1 cellular context compared by ENCODE assay signal in the genomic region with DNA sequence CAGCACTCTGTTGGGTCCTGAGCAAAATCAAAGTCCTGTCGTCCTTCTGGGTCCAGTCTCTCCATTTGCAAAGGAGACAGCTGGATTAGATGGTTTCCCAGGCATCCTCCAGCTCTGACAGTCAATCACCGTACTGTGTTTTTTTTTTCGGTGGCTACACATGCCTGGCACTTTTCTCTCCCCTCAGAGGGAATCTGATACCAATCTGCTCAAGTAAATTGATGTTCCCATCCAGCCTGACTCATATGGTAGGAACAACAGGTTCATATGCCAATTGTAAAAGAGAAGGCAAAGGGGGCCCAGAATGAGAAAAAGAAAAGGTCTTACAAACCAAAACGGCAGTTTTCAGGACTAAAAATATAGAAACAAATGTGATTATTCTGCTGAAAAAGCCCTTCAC.
TF ChIP-seq lines count a peak whose summit lies in the region.

No MANE protein-coding gene starts in this region.

TF ChIP-seq in H1, 55 proteins besides CTCF, POLR2A, EP300 and RAD21:
- no peak for TF ChIP-seq CHD7 (IDR thresholded peaks at IDR 0.05; ENCODE audit: insufficient replicate concordance, low read length)
- no peak for TF ChIP-seq CBX5 (IDR thresholded peaks at IDR 0.05; ENCODE audit: low read depth, low read length)
- no peak for TF ChIP-seq JUN (IDR thresholded peaks at IDR 0.05; ENCODE audit: low read depth, low read length)
- TF ChIP-seq KDM1A (IDR thresholded peaks at IDR 0.05; ENCODE audit: borderline replicate concordance, low read length): no peak
- no peak for TF ChIP-seq TEAD4 (IDR thresholded peaks at IDR 0.05; ENCODE audit: low read depth, low read length)
- TF ChIP-seq TAF1 (IDR thresholded peaks at IDR 0.05; ENCODE audit: low read depth, low read length): no peak
- no peak for TF ChIP-seq KDM4A (IDR thresholded peaks at IDR 0.05; ENCODE audit: low read depth, low read length, severe bottlenecking)
- no peak for TF ChIP-seq RFX5 (IDR thresholded peaks at IDR 0.05; ENCODE audit: borderline replicate concordance, low read depth, low read length)
- no peak for TF ChIP-seq HDAC6 (IDR thresholded peaks at IDR 0.05; ENCODE audit: low read depth, low read length)
- no peak for TF ChIP-seq TAF7 (optimal IDR thresholded peaks at IDR 0.05; ENCODE audit: borderline replicate concordance, low read depth, low read length)
- TF ChIP-seq FOSL1 (IDR thresholded peaks at IDR 0.05; ENCODE audit: insufficient read depth, low read depth, low read length): no peak
- TF ChIP-seq BRCA1 (IDR thresholded peaks at IDR 0.05; ENCODE audit: low read depth, low read length): no peak
